In genomic region chr19:45597425-45598111, GRCh38 we compare ENCODE assay signal across 13 cellular contexts. TPM values are rescaled to one million over a fixed set of nuclear protein-coding genes. Genes with fewer than 3 reads are reported as not detected.
DNase-seq lines count a peak whose midpoint lies in the region; ATAC-seq, FAIRE-seq and TF ChIP-seq lines count a peak whose summit lies in the region.
"Had no signal": no experiment of that assay in that cellular context is flagged by ENCODE, and none has a peak within 500 bp of the region (broad histone marks: within the 10 kb centered on the region; RNA-seq: fewer than 3 reads in every experiment).

No MANE protein-coding gene starts in this region.

- H3K4me3 Mint-ChIP-seq in endothelial cell (ENCODE audit: unreplicated experiment) (peak overlapping the region; percentile 44), nephron (peak overlapping the region in 2 of 3 experiments; percentile 16 to 44), T-helper 17 cell (no peak overlapping the region)

- FAIRE-seq in A549 (lab: Jason Lieb, UNC) = no peak
- FAIRE-seq: H54 had no signal

- no peak for TF ChIP-seq RAD21 in A549 (conservative IDR thresholded peaks at IDR 0.05 in 1 of 2, IDR thresholded peaks at IDR 0.05 in 1 of 2)

- TF ChIP-seq CTCF in A549 (IDR thresholded peaks at IDR 0.05) (no peak), endothelial cell (IDR thresholded peaks at IDR 0.05; ENCODE audit: unreplicated experiment) (no peak), nephron (IDR thresholded peaks at IDR 0.05; ENCODE audit: unreplicated experiment in 3 of 3) (no peak)

- H3K4me3 ChIP-seq in A549 (no peak overlapping the region), HUES64 (ENCODE audit: low read length) (peak overlapping the region; percentile 48)

- POLR2A ChIA-PET in A549 (lab: Yijun Ruan, JAX) = interaction anchor here (0.7 kb wide), 1 partner anchor 17 kb away, joined by 3 read pairs; no protein-coding TSS in a partner anchor

- H3K27ac Mint-ChIP-seq in endothelial cell (ENCODE audit: unreplicated experiment) (peak overlapping the region; percentile 68), nephron (no peak overlapping the region), T-helper 17 cell (no peak overlapping the region)

- H3K4me1 Mint-ChIP-seq in endothelial cell (ENCODE audit: unreplicated experiment) (peaks cover 60% of the 10 kb centered on the region), nephron (peaks cover 19% of the 10 kb centered on the region), T-helper 17 cell (peaks cover 34% of the 10 kb centered on the region)

- CTCF ChIA-PET in A549 (lab: Yijun Ruan, JAX) = interaction anchor here (0.6 to 7.4 kb wide), 12 partner anchors 9 to 386 kb away, joined by 3 to 52 read pairs (median 4); no protein-coding TSS in a partner anchor

- no peak for TF ChIP-seq EP300 in A549 (IDR thresholded peaks at IDR 0.05)

- WGBS in A549 (ENCODE audit: missing lambda C conversion rate) = 34% methylated on average over 5 of the region's 5 CpGs
- WGBS in HUES64 = 9% methylated on average over 5 of the region's 5 CpGs

- H3K36me3 Mint-ChIP-seq in endothelial cell (ENCODE audit: low read depth, unreplicated experiment) = peaks cover 7% of the 10 kb centered on the region
- no peaks in the 10 kb centered on the region for H3K36me3 Mint-ChIP-seq in nephron (ENCODE audit: low read depth)
- H3K36me3 Mint-ChIP-seq in T-helper 17 cell (ENCODE audit: low read depth) = peaks cover 16% of the 10 kb centered on the region

- H3K4me1 ChIP-seq in A549 (peaks cover 23% of the 10 kb centered on the region), HUES64 (ENCODE audit: insufficient read depth, low read length) (0 out of 2 replicates have a peak, but pooled peaks cover 7% of the 10 kb centered on the region)

- H3K27me3 Mint-ChIP-seq in endothelial cell (ENCODE audit: unreplicated experiment) = peaks cover 11% of the 10 kb centered on the region
- peaks cover 86% of the 10 kb centered on the region for H3K27me3 Mint-ChIP-seq in nephron (ENCODE audit: low read depth)
- H3K27me3 Mint-ChIP-seq in T-helper 17 cell = peaks cover 71% of the 10 kb centered on the region

- DNase-seq in A549 (ENCODE audit: low read depth in 1 of 2, low spot score in 1 of 2) = no peak
- DNase-seq in endothelial cell (ENCODE audit: low spot score) = no peak
- DNase-seq in D341Med (ENCODE audit: low spot score) = no peak
- no peak for DNase-seq in hippocampal formation (lab: John Stamatoyannopoulos, UW)
- no peak for DNase-seq in T-helper 17 cell
- DNase-seq: anterior cingulate cortex, NCI-H446 treated with DMSO at 0.1 percent for 48 hours had no signal

- H3K36me3 ChIP-seq in HUES64 (ENCODE audit: insufficient read depth, low read length) = no peaks in the 10 kb centered on the region

- ATAC-seq in A549 (peak in 1 of 2 experiments; percentile 11; a peak in 1 of 6 replicates), T-helper 17 cell (no peak), GM18907 (IDR thresholded peaks at IDR 0.05; ENCODE audit: unreplicated experiment) (no peak)

- H3K4me2 ChIP-seq in A549 = peak overlapping the region; percentile 58

- H3K9ac ChIP-seq in HUES64 (ENCODE audit: low read depth, low read length) = no peak overlapping the region

- H3K9me3 ChIP-seq in A549 = no peaks in the 10 kb centered on the region
- H3K9me3 ChIP-seq in HUES64 (ENCODE audit: insufficient read depth, low read depth, low read length) = no peaks in the 10 kb centered on the region
- no peaks in the 10 kb centered on the region for H3K9me3 ChIP-seq in T-helper 17 cell (ENCODE audit: control insufficient read depth, low read length, poor library complexity, severe bottlenecking)

- TF ChIP-seq POLR2A in A549 (IDR thresholded peaks at IDR 0.05; ENCODE audit: low read length) = no peak

- peaks cover 61% of the 10 kb centered on the region for H3K27me3 ChIP-seq in HUES64 (ENCODE audit: insufficient read depth, low read length)

- H3K27ac ChIP-seq in A549 (peak overlapping the region; percentile 45 to 66; a peak in 3 of 6 replicates), HUES64 (ENCODE audit: low read depth, low read length) (no peak overlapping the region)
- H3K27ac ChIP-seq: epithelial cell of prostate had no signal

- H3K9me3 Mint-ChIP-seq in endothelial cell (ENCODE audit: unreplicated experiment) (no peaks in the 10 kb centered on the region), nephron (no peaks in the 10 kb centered on the region)
- H3K9me3 Mint-ChIP-seq: T-helper 1 cell treated with Interleukin-12 subunit alpha and Interleukin-12 subunit beta and Interleukin-4 antibody, amounts not matched to agents 30 μg/mL and 1 μg/mL, for 36 hours had no signal

TF ChIP-seq in A549, 52 proteins besides CTCF, POLR2A, EP300 and RAD21:
- TF ChIP-seq, protein P1, sequence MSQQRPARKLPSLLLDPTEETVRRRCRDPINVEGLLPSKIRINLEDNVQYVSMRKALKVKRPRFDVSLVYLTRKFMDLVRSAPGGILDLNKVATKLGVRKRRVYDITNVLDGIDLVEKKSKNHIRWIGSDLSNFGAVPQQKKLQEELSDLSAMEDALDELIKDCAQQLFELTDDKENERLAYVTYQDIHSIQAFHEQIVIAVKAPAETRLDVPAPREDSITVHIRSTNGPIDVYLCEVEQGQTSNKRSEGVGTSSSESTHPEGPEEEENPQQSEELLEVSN (IDR thresholded peaks at IDR 0.05; ENCODE audit: borderline replicate concordance, low read depth) = no peak
- TF ChIP-seq MAFK (IDR thresholded peaks at IDR 0.05; ENCODE audit: partially characterized antibody) (no peak), USF2 (IDR thresholded peaks at IDR 0.05) (no peak), HDAC2 (IDR thresholded peaks at IDR 0.05) (no peak), SREBF2 (IDR thresholded peaks at IDR 0.05) (no peak), RFX5 (IDR thresholded peaks at IDR 0.05) (no peak), NPAS2 (CRISPR knock-in tag; IDR thresholded peaks at IDR 0.05; ENCODE audit: borderline replicate concordance) (no peak)
- TF ChIP-seq, protein P2, sequence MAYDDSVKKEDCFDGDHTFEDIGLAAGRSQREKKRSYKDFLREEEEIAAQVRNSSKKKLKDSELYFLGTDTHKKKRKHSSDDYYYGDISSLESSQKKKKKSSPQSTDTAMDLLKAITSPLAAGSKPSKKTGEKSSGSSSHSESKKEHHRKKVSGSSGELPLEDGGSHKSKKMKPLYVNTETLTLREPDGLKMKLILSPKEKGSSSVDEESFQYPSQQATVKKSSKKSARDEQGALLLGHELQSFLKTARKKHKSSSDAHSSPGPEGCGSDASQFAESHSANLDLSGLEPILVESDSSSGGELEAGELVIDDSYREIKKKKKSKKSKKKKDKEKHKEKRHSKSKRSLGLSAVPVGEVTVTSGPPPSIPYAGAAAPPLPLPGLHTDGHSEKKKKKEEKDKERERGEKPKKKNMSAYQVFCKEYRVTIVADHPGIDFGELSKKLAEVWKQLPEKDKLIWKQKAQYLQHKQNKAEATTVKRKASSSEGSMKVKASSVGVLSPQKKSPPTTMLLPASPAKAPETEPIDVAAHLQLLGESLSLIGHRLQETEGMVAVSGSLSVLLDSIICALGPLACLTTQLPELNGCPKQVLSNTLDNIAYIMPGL (CRISPR knock-in tag; IDR thresholded peaks at IDR 0.05; ENCODE audit: borderline replicate concordance) = no peak
TF ChIP-seq in A549: peak in this region for 0.

RNA-seq across cellular contexts. Expression of gene GPR4, which starts 4.4 kb away (rescaled TPM):
- polyA plus RNA-seq in A549 (2011; rRNA removed) = 0.10 TPM in 1 of 2 replicates, not detected in the other
- 0.05 TPM in 1 of 2 replicates, not detected in the other for polyA plus RNA-seq in A549 (2012; cell fraction: cytosol; rRNA removed)
- 0.23 and 0.40 TPM in 2 replicates for polyA plus RNA-seq in A549 (2012; cell fraction: nucleus; rRNA removed)
- 0.03 to 0.12 TPM (median 0.04 TPM) in 3 replicates for polyA plus RNA-seq in A549 (2017; fragmentation: RNase III; extraction: RNeasy Plus Mini Kit Qiagen cat#74134 plus additional on column Dnase treatment)
- polyA minus RNA-seq in A549 (2011; rRNA and poly(A)+ RNA removed) = 0.29 TPM in 1 of 2 replicates, not detected in the other
- polyA plus RNA-seq in HUES64 (2013, experiment 1 of 2) = 0.35 TPM
- polyA plus RNA-seq in HUES64 (2013, experiment 2 of 2) = 0.25 TPM
- total RNA-seq in endothelial cell (ENCODE audit: unreplicated experiment) = 13.5 TPM
- total RNA-seq in T-helper 17 cell = not detected

RNA-seq across cellular contexts. Expression of gene OPA3, which starts 13.0 kb away (rescaled TPM):
- 21.8 and 29.1 TPM in 2 replicates for polyA plus RNA-seq in A549 (2011; rRNA removed)
- 20.3 and 24.2 TPM in 2 replicates for polyA plus RNA-seq in A549 (2012; cell fraction: cytosol; rRNA removed)
- 16.1 and 21.2 TPM in 2 replicates for polyA plus RNA-seq in A549 (2012; cell fraction: nucleus; rRNA removed)
- 13.8 to 15.9 TPM (median 15.6 TPM) in 3 replicates for polyA plus RNA-seq in A549 (2017; fragmentation: RNase III; extraction: RNeasy Plus Mini Kit Qiagen cat#74134 plus additional on column Dnase treatment)
- polyA minus RNA-seq in A549 (2011; rRNA and poly(A)+ RNA removed) = 28.9 and 29.3 TPM in 2 replicates
- 7.7 TPM for polyA plus RNA-seq in HUES64 (2013, experiment 1 of 2)
- 9.9 TPM for polyA plus RNA-seq in HUES64 (2013, experiment 2 of 2)
- total RNA-seq in endothelial cell (ENCODE audit: unreplicated experiment) = 13.4 TPM
- total RNA-seq in T-helper 17 cell = 1 to 10 TPM; 8.3 to 9.4 TPM

RNA-seq across cellular contexts. Expression of gene EML2, which starts 41.6 kb away (rescaled TPM):
- 19.9 and 22.7 TPM in 2 replicates for polyA plus RNA-seq in A549 (2011; rRNA removed)
- polyA plus RNA-seq in A549 (2012; cell fraction: cytosol; rRNA removed) = 29.1 and 29.3 TPM in 2 replicates
- polyA plus RNA-seq in A549 (2012; cell fraction: nucleus; rRNA removed) = 116 and 131 TPM in 2 replicates
- polyA plus RNA-seq in A549 (2017; fragmentation: RNase III; extraction: RNeasy Plus Mini Kit Qiagen cat#74134 plus additional on column Dnase treatment) = 25.9 to 30.6 TPM (median 29.0 TPM) in 3 replicates
- 51.0 and 56.1 TPM in 2 replicates for polyA minus RNA-seq in A549 (2011; rRNA and poly(A)+ RNA removed)
- polyA plus RNA-seq in HUES64 (2013, experiment 1 of 2) = 9.3 TPM
- 15.7 TPM for polyA plus RNA-seq in HUES64 (2013, experiment 2 of 2)
- total RNA-seq in endothelial cell (ENCODE audit: unreplicated experiment) = 20.3 TPM
- total RNA-seq in T-helper 17 cell = 10 to 100 TPM; 58.1 to 61.2 TPM

Comparison
In these comparisons a context has a peak if more than half of its experiments do, and no peak if none do; other contexts are left out.
1. RNA of gene GPR4, which starts 4.4 kb away (total RNA-seq): 13.5 TPM in endothelial cell (single experiment); not detected in T-helper 17 cell; every median in the first group is over 10 times any median in the second.